In the genomic region with DNA sequence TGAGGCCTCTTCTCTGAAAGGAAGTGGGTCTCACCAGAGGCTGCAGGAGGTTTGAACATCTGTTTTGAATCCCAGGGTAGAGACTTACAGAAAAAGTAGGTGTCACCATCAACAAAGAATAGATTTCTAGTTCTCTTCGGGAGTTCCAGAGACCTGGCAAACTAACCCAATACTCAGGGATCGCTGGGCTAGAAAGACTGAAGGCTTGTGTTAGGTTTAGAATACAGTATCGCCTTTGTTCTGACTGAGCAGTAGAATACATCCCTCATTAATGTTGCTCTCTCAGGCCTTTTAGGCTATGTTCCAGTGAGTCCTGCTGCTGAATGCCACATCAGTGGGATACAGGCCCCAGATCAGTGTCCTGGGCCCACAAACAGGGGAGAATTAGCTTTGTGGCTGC, we compare ENCODE assay signal across 12 cellular contexts. TPM values are rescaled to one million over a fixed set of nuclear protein-coding genes. Genes with fewer than 3 reads are reported as not detected.
DNase-seq lines count a peak whose midpoint lies in the region; ATAC-seq and TF ChIP-seq lines count a peak whose summit lies in the region.
"Had no signal": no experiment of that assay in that cellular context is flagged by ENCODE, and none has a peak within 500 bp of the region (broad histone marks: within the 10 kb centered on the region; RNA-seq: fewer than 3 reads in every experiment).

No MANE protein-coding gene starts in this region.

- H2BK5ac ChIP-seq in trophoblast cell (ENCODE audit: low read depth, low read length, poor library complexity): peak overlapping the region; percentile 97

- peak overlapping the region; percentile 97 for H2AK5ac ChIP-seq in trophoblast cell (ENCODE audit: low read length)

- ATAC-seq in SK-N-SH treated with all-trans-retinoic acid at 6 μM for 48 hours (peak; percentile 5), gastroesophageal sphincter (no peak), HG03095 (IDR thresholded peaks at IDR 0.05; ENCODE audit: unreplicated experiment) (no peak), GM19397 (IDR thresholded peaks at IDR 0.05; ENCODE audit: unreplicated experiment) (no peak)
- ATAC-seq in stimulated activated memory B cell treated with anti-CD40 and anti-IgM and Interleukin-4, amounts not matched to agents 10 μg/mL and 1 μg/mL and 100 μg/mL, for 72 hours: no peak
- ATAC-seq: T-helper 17 cell had no signal

- H3K79me1 ChIP-seq in trophoblast cell (ENCODE audit: low read length): peaks cover 29% of the 10 kb centered on the region

- peak overlapping the region; percentile 39 for H2AFZ ChIP-seq in trophoblast cell (ENCODE audit: insufficient read depth, low read length, poor library complexity)

- no peak overlapping the region for H3K27ac Mint-ChIP-seq in stimulated activated memory B cell treated with anti-CD40 and anti-IgM and Interleukin-4, amounts not matched to agents 10 μg/mL and 1 μg/mL and 100 μg/mL, for 72 hours
- H3K27ac Mint-ChIP-seq: activated naive CD4-positive, alpha-beta T cell treated with anti-CD3 and anti-CD28 coated beads, Interleukin-2, amount 50 U/mL, for 24 hours; CD4-positive, alpha-beta T cell; T-helper 17 cell had no signal

- H4K12ac ChIP-seq in trophoblast cell (ENCODE audit: low read depth, low read length): peak overlapping the region; percentile 39

- peak overlapping the region; percentile 90 for H3K18ac ChIP-seq in trophoblast cell (ENCODE audit: low read length)

- peak overlapping the region; percentile 72 for H4K8ac ChIP-seq in trophoblast cell (ENCODE audit: low read depth, low read length)

- H3K23ac ChIP-seq in trophoblast cell (ENCODE audit: low read length): no peak overlapping the region

- no peaks in the 10 kb centered on the region for H3K9me3 ChIP-seq in gastroesophageal sphincter
- H3K9me3 ChIP-seq in trophoblast cell (ENCODE audit: insufficient read depth, low read depth, low read length): no peaks in the 10 kb centered on the region
- H3K9me3 ChIP-seq in HAP-1: no peaks in the 10 kb centered on the region

- H3K27me3 Mint-ChIP-seq in stimulated activated memory B cell treated with anti-CD40 and anti-IgM and Interleukin-4, amounts not matched to agents 10 μg/mL and 1 μg/mL and 100 μg/mL, for 72 hours: peaks cover 7% of the 10 kb centered on the region
- H3K27me3 Mint-ChIP-seq: activated naive CD4-positive, alpha-beta T cell treated with anti-CD3 and anti-CD28 coated beads, Interleukin-2, amount 50 U/mL, for 24 hours; CD4-positive, alpha-beta T cell had no signal

- in situ Hi-C loops in HAP-1 (cut with MboI; ENCODE audit: low sequenced_read_pairs): no loop called here

- no peak overlapping the region for H3K4me3 ChIP-seq in gastroesophageal sphincter
- no peak overlapping the region for H3K4me3 ChIP-seq in trophoblast cell (ENCODE audit: low read depth, low read length)
- H3K4me3 ChIP-seq in HAP-1: no peak overlapping the region

- no peak overlapping the region for H3K9ac ChIP-seq in trophoblast cell (ENCODE audit: low read length)

- H3K27ac ChIP-seq in gastroesophageal sphincter: peak overlapping the region; percentile 73 to 96 (median 89)
- H3K27ac ChIP-seq in trophoblast cell (ENCODE audit: low read depth, low read length): peak overlapping the region; percentile 98

- no peak for TF ChIP-seq POLR2A in gastroesophageal sphincter (IDR thresholded peaks at IDR 0.05)

- WGBS in gastroesophageal sphincter (ENCODE audit: low coverage in 1 of 2), 2 donors: 28 to 32% methylated on average over 3 of the region's 3 CpGs
- no CpG with 5 or more reads among the region's 3 CpGs for WGBS in trophoblast cell (ENCODE audit: extremely low coverage, insufficient coverage, insufficient read length)

- H3K79me2 ChIP-seq in trophoblast cell (ENCODE audit: control insufficient read depth, insufficient read depth, low read length, poor library complexity): peaks cover 2% of the 10 kb centered on the region

- H3K36me3 ChIP-seq in gastroesophageal sphincter (no peaks in the 10 kb centered on the region), trophoblast cell (ENCODE audit: control insufficient read depth in 1 of 2, insufficient read depth in 2 of 2, low read length in 2 of 2) (no peaks in the 10 kb centered on the region), HAP-1 (replicated peaks) (no peaks in the 10 kb centered on the region)

- peak overlapping the region; percentile 94 for H4K91ac ChIP-seq in trophoblast cell (ENCODE audit: low read depth, low read length)

- no peak for TF ChIP-seq CTCF in gastroesophageal sphincter (IDR thresholded peaks at IDR 0.05)

- no peaks in the 10 kb centered on the region for H3K36me3 Mint-ChIP-seq in stimulated activated memory B cell treated with anti-CD40 and anti-IgM and Interleukin-4, amounts not matched to agents 10 μg/mL and 1 μg/mL and 100 μg/mL, for 72 hours
- H3K36me3 Mint-ChIP-seq: activated naive CD4-positive, alpha-beta T cell treated with anti-CD3 and anti-CD28 coated beads, Interleukin-2, amount 50 U/mL, for 24 hours had no signal

- peaks cover 64 to 98% (median 71%) of the 10 kb centered on the region in 3 donors for H3K4me1 ChIP-seq in gastroesophageal sphincter
- peaks cover 32 to 47% of the 10 kb centered on the region in 2 experiments for H3K4me1 ChIP-seq in trophoblast cell (ENCODE audit: control insufficient read depth in 1 of 2, insufficient read depth in 2 of 2, low read length in 2 of 2)
- no peaks in the 10 kb centered on the region for H3K4me1 ChIP-seq in HAP-1

- H3K4me2 ChIP-seq in trophoblast cell (ENCODE audit: low read length): no peak overlapping the region

- H3K4me1 Mint-ChIP-seq in stimulated activated memory B cell treated with anti-CD40 and anti-IgM and Interleukin-4, amounts not matched to agents 10 μg/mL and 1 μg/mL and 100 μg/mL, for 72 hours: no peaks in the 10 kb centered on the region
- H3K4me1 Mint-ChIP-seq: activated naive CD4-positive, alpha-beta T cell treated with anti-CD3 and anti-CD28 coated beads, Interleukin-2, amount 50 U/mL, for 24 hours; T-helper 17 cell had no signal

- no peak overlapping the region for H3K4me3 Mint-ChIP-seq in stimulated activated memory B cell treated with anti-CD40 and anti-IgM and Interleukin-4, amounts not matched to agents 10 μg/mL and 1 μg/mL and 100 μg/mL, for 72 hours
- H3K4me3 Mint-ChIP-seq: activated naive CD4-positive, alpha-beta T cell treated with anti-CD3 and anti-CD28 coated beads, Interleukin-2, amount 50 U/mL, for 24 hours; CD4-positive, alpha-beta T cell; T-helper 17 cell had no signal

- H2BK12ac ChIP-seq in trophoblast cell (ENCODE audit: low read length): peak overlapping the region; percentile 99

- peak overlapping the region; percentile 95 for H3K14ac ChIP-seq in trophoblast cell (ENCODE audit: low read length)

- no peak for TF ChIP-seq EP300 in gastroesophageal sphincter (IDR thresholded peaks at IDR 0.05)

- H3K27me3 ChIP-seq in gastroesophageal sphincter: no peaks in the 10 kb centered on the region
- no peaks in the 10 kb centered on the region for H3K27me3 ChIP-seq in trophoblast cell (ENCODE audit: insufficient read depth, low read length)
- no peaks in the 10 kb centered on the region for H3K27me3 ChIP-seq in HAP-1 (ENCODE audit: low read depth)

- no peaks in the 10 kb centered on the region for H3K9me3 Mint-ChIP-seq in stimulated activated memory B cell treated with anti-CD40 and anti-IgM and Interleukin-4, amounts not matched to agents 10 μg/mL and 1 μg/mL and 100 μg/mL, for 72 hours
- H3K9me3 Mint-ChIP-seq: activated naive CD4-positive, alpha-beta T cell treated with anti-CD3 and anti-CD28 coated beads, Interleukin-2, amount 50 U/mL, for 24 hours; CD4-positive, alpha-beta T cell had no signal

- peak overlapping the region; percentile 98 for H2BK120ac ChIP-seq in trophoblast cell (ENCODE audit: insufficient read depth, low read length, poor library complexity)

- H3K4ac ChIP-seq in trophoblast cell (ENCODE audit: low read depth, low read length): peak overlapping the region; percentile 91

- peak in 10 of 14 donors; percentile 29 to 50 (median 38) for DNase-seq in C1 segment of cervical spinal cord (lab: John Stamatoyannopoulos, UW)
- no peak for DNase-seq in trophoblast cell
- DNase-seq in HAP-1 (ENCODE audit: low spot score in 2 of 2): no peak
- DNase-seq: CD4-positive, alpha-beta T cell; NCI-H1105; T-helper 17 cell had no signal

TF ChIP-seq in SK-N-SH treated with all-trans-retinoic acid at 6 μM for 48 hours, 23 proteins besides CTCF, POLR2A, EP300 and RAD21:
- TF ChIP-seq ESRRG (CRISPR knock-in tag; IDR thresholded peaks at IDR 0.05): no peak
- no peak for TF ChIP-seq ZFP3 (CRISPR knock-in tag; IDR thresholded peaks at IDR 0.05)

RNA-seq across cellular contexts. Expression of gene RUSC2, which starts 27.2 kb away (rescaled TPM):
- total RNA-seq in gastroesophageal sphincter: 10 to 100 TPM; 43.8 to 85.4 (median 59.6) TPM
- polyA plus RNA-seq in trophoblast cell (2013): 8.5 and 9.1 TPM in 2 replicates

Comparison
In these comparisons a context has a peak if more than half of its experiments do, and no peak if none do; other contexts are left out.
1. DNase-seq: peak in C1 segment of cervical spinal cord (10 of 14); none in trophoblast cell (0 of 2) and HAP-1 (0 of 2).